In the genomic region with DNA sequence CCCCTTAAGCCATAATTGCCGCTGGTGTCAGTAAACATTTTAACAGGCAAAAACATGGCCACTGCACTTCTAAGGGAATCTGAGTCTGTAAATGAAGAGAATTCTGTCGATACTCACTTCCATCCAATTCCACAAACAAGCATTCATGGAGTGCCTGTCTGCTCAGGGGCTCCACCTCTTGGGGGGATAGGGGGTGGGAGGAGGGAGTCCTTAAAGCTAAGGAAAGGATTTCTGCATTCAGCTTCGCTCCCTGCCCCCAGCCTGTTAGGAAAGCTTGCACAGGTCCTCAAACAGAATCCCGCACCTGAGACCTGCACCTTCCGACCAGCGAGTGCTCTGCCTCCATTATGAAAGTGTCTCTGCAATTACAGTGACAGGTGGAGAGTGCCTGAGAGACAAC, we compare ENCODE assay signal across 19 cellular contexts.
"Had no signal": no experiment of that assay in that cellular context is flagged by ENCODE, and none has a peak within 500 bp of the region (broad histone marks: within the 10 kb centered on the region; RNA-seq: fewer than 3 reads in every experiment).

No MANE protein-coding gene starts in this region.

- H3K27me3 Mint-ChIP-seq: activated B cell treated with CpG ODN at 0.5 μM for 24 hours; activated CD4-positive, alpha-beta T cell treated with anti-CD3 and anti-CD28 coated beads, Interleukin-2, amount 10 ng/mL, durations not matched to agents 24 days and 14 days; activated naive CD4-positive, alpha-beta T cell treated with anti-CD3 and anti-CD28 coated beads, Interleukin-2, amount 10 ng/mL, durations not matched to agents 7 days and 5 days had no signal

- ATAC-seq: heart left ventricle; left ventricle myocardium superior; stimulated activated naive CD8-positive, alpha-beta T cell treated with anti-CD3 and anti-CD28 coated beads, Interleukin-15, Interleukin-2, amounts not matched to agents 100 U/mL and 50 U/mL, for 24 hours; upper lobe of right lung had no signal

- H3K4me3 Mint-ChIP-seq: activated B cell treated with CpG ODN at 0.5 μM for 24 hours; activated CD4-positive, alpha-beta T cell treated with anti-CD3 and anti-CD28 coated beads, Interleukin-2, amount 10 ng/mL, durations not matched to agents 24 days and 14 days; activated naive CD4-positive, alpha-beta T cell treated with anti-CD3 and anti-CD28 coated beads, Interleukin-2, amount 10 ng/mL, durations not matched to agents 7 days and 5 days; nephron progenitor cell had no signal

- H3K27ac Mint-ChIP-seq: activated B cell treated with CpG ODN at 0.5 μM for 24 hours; activated CD4-positive, alpha-beta T cell treated with anti-CD3 and anti-CD28 coated beads, Interleukin-2, amount 10 ng/mL, durations not matched to agents 24 days and 14 days; activated naive CD4-positive, alpha-beta T cell treated with anti-CD3 and anti-CD28 coated beads, Interleukin-2, amount 10 ng/mL, durations not matched to agents 7 days and 5 days; activated T-helper 2 cell treated with anti-CD3 and anti-CD28 coated beads, Interferon-gamma antibody, Interleukin-2, Interleukin-4, amounts not matched to agents 10 μg/mL and 5 μg/mL and 100 μg/mL, durations not matched to agents 14 hours and 24 hours and 36 hours; nephron progenitor cell had no signal

- H3K9me3 Mint-ChIP-seq: activated B cell treated with CpG ODN at 0.5 μM for 24 hours; activated CD4-positive, alpha-beta T cell treated with anti-CD3 and anti-CD28 coated beads, Interleukin-2, amount 10 ng/mL, durations not matched to agents 24 days and 14 days; activated naive CD4-positive, alpha-beta T cell treated with anti-CD3 and anti-CD28 coated beads, Interleukin-2, amount 10 ng/mL, durations not matched to agents 7 days and 5 days; activated T-helper 2 cell treated with anti-CD3 and anti-CD28 coated beads, Interferon-gamma antibody, Interleukin-2, Interleukin-4, amounts not matched to agents 10 μg/mL and 5 μg/mL and 100 μg/mL, durations not matched to agents 14 hours and 24 hours and 36 hours had no signal

- DNase-seq: activated B cell treated with CpG ODN at 0.5 μM for 24 hours; activated CD4-positive, alpha-beta T cell treated with anti-CD3 and anti-CD28 coated beads, Interleukin-2, amount 10 ng/mL, durations not matched to agents 24 days and 14 days; activated naive CD4-positive, alpha-beta T cell treated with anti-CD3 and anti-CD28 coated beads, Interleukin-2, amount 10 ng/mL, durations not matched to agents 7 days and 5 days; activated T-cell treated with anti-CD3 and anti-CD28 coated beads for 4 hours; caudate nucleus; colonic mucosa; foreskin melanocyte; heart left ventricle; kidney; left ventricle myocardium superior; mesendoderm; nephron progenitor cell; ovary; stimulated activated CD4-positive, alpha-beta T cell treated with anti-CD3 and anti-CD28 coated beads, Interleukin-12 subunit alpha, Interleukin-12 subunit beta, amount 100 ng/mL, for 4 hours; stimulated activated CD4-positive, alpha-beta T cell treated with anti-CD3 and anti-CD28 coated beads, Interleukin-2, amount 100 ng/mL, for 48 hours; stimulated activated naive CD8-positive, alpha-beta T cell treated with anti-CD3 and anti-CD28 coated beads, Interleukin-15, Interleukin-2, amounts not matched to agents 100 U/mL and 50 U/mL, for 24 hours; upper lobe of right lung had no signal

- H3K4me1 Mint-ChIP-seq: activated B cell treated with CpG ODN at 0.5 μM for 24 hours; activated CD4-positive, alpha-beta T cell treated with anti-CD3 and anti-CD28 coated beads, Interleukin-2, amount 10 ng/mL, durations not matched to agents 24 days and 14 days; activated naive CD4-positive, alpha-beta T cell treated with anti-CD3 and anti-CD28 coated beads, Interleukin-2, amount 10 ng/mL, durations not matched to agents 7 days and 5 days had no signal

- H3K36me3 ChIP-seq: colonic mucosa, heart left ventricle, ovary, suprapubic skin, upper lobe of right lung had no signal

- H3K9me3 ChIP-seq: colonic mucosa, ovary, suprapubic skin, upper lobe of right lung had no signal

- H3K4me1 ChIP-seq: colonic mucosa, heart left ventricle, suprapubic skin, upper lobe of right lung had no signal

- H3K27ac ChIP-seq: colonic mucosa, heart left ventricle, ovary, suprapubic skin, upper lobe of right lung had no signal

- H3K36me3 Mint-ChIP-seq: activated naive CD4-positive, alpha-beta T cell treated with anti-CD3 and anti-CD28 coated beads, Interleukin-2, amount 10 ng/mL, durations not matched to agents 7 days and 5 days had no signal

- H3K27me3 ChIP-seq: colonic mucosa, ovary, suprapubic skin, upper lobe of right lung had no signal

- H3K4me3 ChIP-seq: colonic mucosa, heart left ventricle, ovary, suprapubic skin, upper lobe of right lung had no signal
